Comparison of ENCODE assay signal across 8 cellular contexts in the genomic region with DNA sequence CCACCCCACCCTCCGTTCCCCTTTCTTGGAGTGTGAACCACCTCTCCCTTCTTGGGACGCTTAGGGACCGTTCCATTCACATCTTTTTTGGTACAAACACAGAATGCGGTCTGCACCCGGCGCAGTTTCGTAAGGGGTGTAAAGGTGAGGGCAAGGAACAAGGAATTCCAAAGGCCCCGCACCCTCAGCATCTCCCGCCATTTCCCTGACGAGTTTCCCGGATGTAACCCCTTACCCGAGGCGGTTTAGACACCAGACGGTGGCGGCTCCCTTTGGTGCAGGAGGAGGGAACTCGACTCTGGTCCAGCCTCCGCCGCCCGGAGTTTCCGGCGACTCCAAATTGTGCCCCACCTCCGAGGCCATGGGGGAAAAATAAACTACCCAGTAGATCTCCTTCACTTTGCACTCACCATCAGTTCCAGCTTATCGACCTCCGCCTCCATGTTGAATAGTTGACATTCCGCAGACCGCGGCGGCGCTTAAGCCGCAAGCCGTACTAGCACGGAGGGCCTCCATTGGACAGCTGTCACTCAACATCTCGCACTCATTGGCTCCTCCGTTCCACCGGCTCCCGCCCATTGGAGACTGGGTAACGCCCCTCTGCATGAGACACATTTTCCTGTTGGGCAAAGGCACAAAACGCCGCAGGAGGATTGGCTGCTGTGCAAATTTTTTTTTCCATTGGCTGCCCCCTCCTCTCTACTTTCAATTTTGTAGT. TPM values are rescaled to one million over a fixed set of nuclear protein-coding genes. Genes with fewer than 3 reads are reported as not detected.
DNase-seq lines count a peak whose midpoint lies in the region; ATAC-seq, FAIRE-seq and TF ChIP-seq lines count a peak whose summit lies in the region.

A gene with protein sequence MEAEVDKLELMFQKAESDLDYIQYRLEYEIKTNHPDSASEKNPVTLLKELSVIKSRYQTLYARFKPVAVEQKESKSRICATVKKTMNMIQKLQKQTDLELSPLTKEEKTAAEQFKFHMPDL (minus strand): TSS at position 466 of the 718 bp plus-strand sequence. CDS start 23 bp downstream, at position 443.

- no peaks in the 10 kb centered on the region for H3K36me3 ChIP-seq in KMS-11 (ENCODE audit: insufficient read depth)
- H3K36me3 ChIP-seq in pancreas: no peaks in the 10 kb centered on the region
- H3K36me3 ChIP-seq in tibial artery: no peaks in the 10 kb centered on the region

- peak within 1 kb of the TSS; percentile 81 for H2AFZ ChIP-seq in KMS-11 (ENCODE audit: low read depth)

- H3K9me3 ChIP-seq in pancreas: no peaks in the 10 kb centered on the region
- H3K9me3 ChIP-seq in tibial artery: no peaks in the 10 kb centered on the region

- H3K4me2 ChIP-seq in KMS-11: peak within 1 kb of the TSS; percentile 78

- FAIRE-seq in pancreas (lab: Jason Lieb, UNC): peak; percentile 98

- intact Hi-C loops in pancreas (cut with DNase I) (no loop called here), tibial artery (cut with DNase I; ENCODE audit: low total_unique reads) (loop anchor here (2.0 kb wide), 1 partner anchor 48 kb away; a partner anchor contains a TSS)

- 0 to 1% methylated on average over 39 of the region's 39 CpGs for WGBS in pancreas, 2 donors

- H3K27ac ChIP-seq in KMS-11 (peak within 1 kb of the TSS; percentile 89), pancreas (peak within 1 kb of the TSS; percentile 60 to 76 (median 66)), tibial artery (peak within 1 kb of the TSS; percentile 63 to 82)

- DNase-seq in DMS53 (lab: John Stamatoyannopoulos, UW) (peak; percentile 100), activated gamma-delta T cell (lab: John Stamatoyannopoulos, UW) (peak; percentile 71), germinal center (ENCODE audit: low spot score) (peak; percentile 68), pancreas (peak; percentile 85 to 98 (median 96)), tibial artery (peak; percentile 68 to 96)

- H4K20me1 ChIP-seq in KMS-11 (ENCODE audit: insufficient read depth): no peaks in the 10 kb centered on the region

- peaks cover 89% of the 10 kb centered on the region for H3K79me2 ChIP-seq in KMS-11 (ENCODE audit: insufficient read depth, low read depth)

- no peak for TF ChIP-seq CTCF in KMS-11 (conservative IDR thresholded peaks at IDR 0.05; ENCODE audit: low read depth, low read length)
- no peak for TF ChIP-seq CTCF in pancreas (IDR thresholded peaks at IDR 0.05)
- TF ChIP-seq CTCF in tibial artery (IDR thresholded peaks at IDR 0.05): peak in 1 of 2 experiments; percentile 40

- H3K27me3 ChIP-seq in KMS-11 (ENCODE audit: insufficient read depth, low read depth) (no peaks in the 10 kb centered on the region), pancreas (no peaks in the 10 kb centered on the region), tibial artery (no peaks in the 10 kb centered on the region)

- peak within 1 kb of the TSS; percentile 90 for H3K9ac ChIP-seq in KMS-11

- peaks cover 73% of the 10 kb centered on the region for H3K4me1 ChIP-seq in KMS-11 (ENCODE audit: low read depth, poor library complexity, severe bottlenecking)
- peaks cover 0 to 9% (median 7%) of the 10 kb centered on the region in 3 donors for H3K4me1 ChIP-seq in pancreas
- H3K4me1 ChIP-seq in tibial artery: peaks cover 0 to 22% (median 6%) of the 10 kb centered on the region in 4 donors

- H3K4me3 ChIP-seq in KMS-11 (IDR thresholded peaks at IDR 0.05; ENCODE audit: insufficient read depth, low read depth, low read length): no peak within 1 kb of the TSS
- peak within 1 kb of the TSS; percentile 52 to 62 (median 55) for H3K4me3 ChIP-seq in pancreas
- peak within 1 kb of the TSS; percentile 75 to 76 for H3K4me3 ChIP-seq in tibial artery

- TF ChIP-seq POLR2A in Raji (IDR thresholded peaks at IDR 0.05; ENCODE audit: insufficient read depth, low read depth, low read length): peak; percentile 72

- ATAC-seq in GM21786 (IDR thresholded peaks at IDR 0.05; ENCODE audit: unreplicated experiment) (peak; percentile 79), pancreas (peak; percentile 92 to 97 (median 94))

RNA-seq across cellular contexts. Expression of the gene that starts here (rescaled TPM):
- 10 to 100 TPM in 4 of 6 donors, 1 to 10 TPM in 2; 7.6 to 15.7 (median 11.4) TPM for total RNA-seq in pancreas
- 10 to 100 TPM; 15.4 to 19.5 TPM for polyA plus RNA-seq in pancreas
